In the genomic region with DNA sequence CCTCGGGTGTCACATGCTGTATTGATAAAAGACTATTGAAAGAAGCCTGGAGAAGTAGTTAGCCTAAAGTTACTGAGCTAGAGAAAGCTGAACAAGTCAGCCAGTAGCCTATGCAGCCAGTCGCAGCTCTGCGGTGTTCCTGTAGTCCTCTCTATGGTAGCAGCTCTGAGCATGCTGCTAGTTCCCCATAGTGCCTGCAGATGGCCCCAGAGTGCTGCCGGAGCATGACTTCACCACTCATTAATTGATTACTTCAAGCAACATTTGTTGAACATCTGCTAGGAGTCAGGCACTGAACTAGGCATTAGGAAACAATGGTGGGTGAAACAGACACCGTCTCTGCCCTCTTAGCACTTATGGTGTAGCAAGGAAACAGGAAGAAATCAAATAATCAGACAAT, we compare ENCODE assay signal across 9 cellular contexts.
DNase-seq lines count a peak whose midpoint lies in the region; ATAC-seq and TF ChIP-seq lines count a peak whose summit lies in the region.
"Had no signal": no experiment of that assay in that cellular context is flagged by ENCODE, and none has a peak within 500 bp of the region (broad histone marks: within the 10 kb centered on the region; RNA-seq: fewer than 3 reads in every experiment).

No MANE protein-coding gene starts in this region.

- DNase-seq in activated T-cell treated with anti-CD3 and anti-CD28 coated beads, Interleukin-2, amount 50 U/mL, for 72 hours, result peak; percentile 15 to 32
- DNase-seq in activated T-cell treated with anti-CD3 and anti-CD28 coated beads, Interleukin-2, amount 50 U/mL, for 24 hours, result no peak
- peak; percentile 52 for DNase-seq in SK-N-SH
- DNase-seq in iPS DF 19.7 (ENCODE audit: low read depth, low spot score), result peak; percentile 40
- DNase-seq in NCI-H2196 treated with DMSO at 0.1 percent for 48 hours (lab: John Stamatoyannopoulos, UW; ENCODE audit: unreplicated experiment), result no peak
- no peak for DNase-seq in mesenteric fat pad (ENCODE audit: low spot score)
- DNase-seq: psoas muscle had no signal

- no peaks in the 10 kb centered on the region for H3F3A ChIP-seq in SK-N-SH (replicated peaks; ENCODE audit: insufficient read depth)

- H3K9ac ChIP-seq in SK-N-SH, result no peak overlapping the region

- peak; percentile 91 for TF ChIP-seq RAD21 in SK-N-SH (IDR thresholded peaks at IDR 0.05; ENCODE audit: low read length)

- H3K27me3 ChIP-seq in SK-N-SH (ENCODE audit: insufficient read depth), result no peaks in the 10 kb centered on the region

- H3K4me1 ChIP-seq in SK-N-SH (ENCODE audit: control insufficient read depth in 1 of 2, insufficient read depth in 2 of 2, low read depth in 1 of 2, low read length in 1 of 2), result no peaks in the 10 kb centered on the region
- H3K4me1 ChIP-seq: psoas muscle had no signal

- H3K36me3 ChIP-seq in SK-N-SH (replicated peaks in 1 of 2; ENCODE audit: control insufficient read depth in 1 of 2, insufficient read depth in 2 of 2, low read length in 1 of 2), result no peaks in the 10 kb centered on the region

- H3K36me3 Mint-ChIP-seq in activated T-cell treated with anti-CD3 and anti-CD28 coated beads, Interleukin-2, amount 50 U/mL, for 72 hours (ENCODE audit: insufficient read depth in 2 of 2), result no peaks in the 10 kb centered on the region
- no peaks in the 10 kb centered on the region for H3K36me3 Mint-ChIP-seq in activated T-cell treated with anti-CD3 and anti-CD28 coated beads, Interleukin-2, amount 50 U/mL, for 24 hours (ENCODE audit: low read depth)

- peak; percentile 14; the same call in 1 of the 2 replicates for TF ChIP-seq CTCF in SK-N-SH (IDR thresholded peaks at IDR 0.05)

- WGBS in SK-N-SH (ENCODE audit: low lambda C conversion rate), result 27% methylated on average over 5 of the region's 5 CpGs

- no peak overlapping the region for H3K27ac ChIP-seq in SK-N-SH (ENCODE audit: low read depth in 2 of 2, low read length in 1 of 2)
- H3K27ac ChIP-seq: psoas muscle had no signal

- H3K27ac Mint-ChIP-seq in activated T-cell treated with anti-CD3 and anti-CD28 coated beads, Interleukin-2, amount 50 U/mL, for 72 hours, result no peak overlapping the region
- no peak overlapping the region for H3K27ac Mint-ChIP-seq in activated T-cell treated with anti-CD3 and anti-CD28 coated beads, Interleukin-2, amount 50 U/mL, for 24 hours

- H3K9me3 ChIP-seq in SK-N-SH, result no peaks in the 10 kb centered on the region
- H3K9me3 ChIP-seq: psoas muscle had no signal

- TF ChIP-seq EP300 in SK-N-SH (IDR thresholded peaks at IDR 0.05; ENCODE audit: borderline replicate concordance in 1 of 2, low read depth in 1 of 2, low read length in 1 of 2), result no peak

- no peaks in the 10 kb centered on the region for H3K79me2 ChIP-seq in SK-N-SH (ENCODE audit: insufficient read depth)

- no peak overlapping the region for H3K4me3 Mint-ChIP-seq in activated T-cell treated with anti-CD3 and anti-CD28 coated beads, Interleukin-2, amount 50 U/mL, for 72 hours
- H3K4me3 Mint-ChIP-seq in activated T-cell treated with anti-CD3 and anti-CD28 coated beads, Interleukin-2, amount 50 U/mL, for 24 hours, result no peak overlapping the region

- H2AFZ ChIP-seq in SK-N-SH (ENCODE audit: low read depth), result no peak overlapping the region

- H3K27me3 Mint-ChIP-seq in activated T-cell treated with anti-CD3 and anti-CD28 coated beads, Interleukin-2, amount 50 U/mL, for 72 hours (ENCODE audit: low read depth), result no peaks in the 10 kb centered on the region
- no peaks in the 10 kb centered on the region for H3K27me3 Mint-ChIP-seq in activated T-cell treated with anti-CD3 and anti-CD28 coated beads, Interleukin-2, amount 50 U/mL, for 24 hours

- H3K4me2 ChIP-seq in SK-N-SH, result no peak overlapping the region

- no peaks in the 10 kb centered on the region for H3K4me1 Mint-ChIP-seq in activated T-cell treated with anti-CD3 and anti-CD28 coated beads, Interleukin-2, amount 50 U/mL, for 72 hours (ENCODE audit: low read depth)
- H3K4me1 Mint-ChIP-seq in activated T-cell treated with anti-CD3 and anti-CD28 coated beads, Interleukin-2, amount 50 U/mL, for 24 hours (ENCODE audit: low read depth), result no peaks in the 10 kb centered on the region

- H4K20me1 ChIP-seq in SK-N-SH (ENCODE audit: insufficient read depth), result no peaks in the 10 kb centered on the region

- H3K9me2 ChIP-seq in SK-N-SH, result no peaks in the 10 kb centered on the region

- ATAC-seq in activated T-cell treated with anti-CD3 and anti-CD28 coated beads, Interleukin-2, amount 50 U/mL, for 72 hours (replicated peaks in 1 of 2), result peak in 1 of 2 donors; percentile 33
- ATAC-seq in HG03354 (IDR thresholded peaks at IDR 0.05; ENCODE audit: poor library complexity, severe bottlenecking, unreplicated experiment) (peak; percentile 87), GM19452 (IDR thresholded peaks at IDR 0.05; ENCODE audit: unreplicated experiment) (no peak)

- CTCF ChIA-PET in SK-N-SH (lab: Yijun Ruan, JAX), result interaction anchor here (0.5 to 1.7 kb wide), 23 partner anchors 9 to 1291 kb away, joined by 3 to 17 read pairs (median 3); no protein-coding TSS in a partner anchor

- H3K4me3 ChIP-seq in SK-N-SH (ENCODE audit: low read depth in 2 of 2, low read length in 1 of 2), result peak overlapping the region in 1 of 2 experiments; percentile 58; a peak in 1 of 4 replicates
- H3K4me3 ChIP-seq: psoas muscle had no signal

- POLR2A ChIA-PET in SK-N-SH (lab: Yijun Ruan, JAX), result no interaction called here

- H3K9me3 Mint-ChIP-seq in activated T-cell treated with anti-CD3 and anti-CD28 coated beads, Interleukin-2, amount 50 U/mL, for 72 hours, result peaks cover 0 to 4% of the 10 kb centered on the region in 2 donors
- no peaks in the 10 kb centered on the region for H3K9me3 Mint-ChIP-seq in activated T-cell treated with anti-CD3 and anti-CD28 coated beads, Interleukin-2, amount 50 U/mL, for 24 hours

TF ChIP-seq in SK-N-SH, 30 proteins besides CTCF, POLR2A, EP300 and RAD21:
- TF ChIP-seq, protein P1, sequence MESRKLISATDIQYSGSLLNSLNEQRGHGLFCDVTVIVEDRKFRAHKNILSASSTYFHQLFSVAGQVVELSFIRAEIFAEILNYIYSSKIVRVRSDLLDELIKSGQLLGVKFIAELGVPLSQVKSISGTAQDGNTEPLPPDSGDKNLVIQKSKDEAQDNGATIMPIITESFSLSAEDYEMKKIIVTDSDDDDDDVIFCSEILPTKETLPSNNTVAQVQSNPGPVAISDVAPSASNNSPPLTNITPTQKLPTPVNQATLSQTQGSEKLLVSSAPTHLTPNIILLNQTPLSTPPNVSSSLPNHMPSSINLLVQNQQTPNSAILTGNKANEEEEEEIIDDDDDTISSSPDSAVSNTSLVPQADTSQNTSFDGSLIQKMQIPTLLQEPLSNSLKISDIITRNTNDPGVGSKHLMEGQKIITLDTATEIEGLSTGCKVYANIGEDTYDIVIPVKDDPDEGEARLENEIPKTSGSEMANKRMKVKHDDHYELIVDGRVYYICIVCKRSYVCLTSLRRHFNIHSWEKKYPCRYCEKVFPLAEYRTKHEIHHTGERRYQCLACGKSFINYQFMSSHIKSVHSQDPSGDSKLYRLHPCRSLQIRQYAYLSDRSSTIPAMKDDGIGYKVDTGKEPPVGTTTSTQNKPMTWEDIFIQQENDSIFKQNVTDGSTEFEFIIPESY (IDR thresholded peaks at IDR 0.05; ENCODE audit: borderline replicate concordance, low read depth), result no peak
- TF ChIP-seq GATA2 (CRISPR knock-in tag; IDR thresholded peaks at IDR 0.05), result no peak
- peak; percentile 70; the same call in 1 of the 2 replicates for TF ChIP-seq SMC3 (IDR thresholded peaks at IDR 0.05; ENCODE audit: low read depth, low read length)
- no peak for TF ChIP-seq TCF12 (IDR thresholded peaks at IDR 0.05)
- no peak for TF ChIP-seq FOXM1 (IDR thresholded peaks at IDR 0.05; ENCODE audit: low read depth)
- no peak for TF ChIP-seq RXRA (IDR thresholded peaks at IDR 0.05; ENCODE audit: borderline replicate concordance, low read depth)
TF ChIP-seq in SK-N-SH: peak in this region for 1.

Comparison
In these comparisons a context has a peak if more than half of its experiments do, and no peak if none do; other contexts are left out.
1. DNase-seq: peak in activated T-cell treated with anti-CD3 and anti-CD28 coated beads, Interleukin-2, amount 50 U/mL, for 72 hours (2 of 2), SK-N-SH (single experiment) and iPS DF 19.7 (single experiment); none in activated T-cell treated with anti-CD3 and anti-CD28 coated beads, Interleukin-2, amount 50 U/mL, for 24 hours (single experiment), NCI-H2196 treated with DMSO at 0.1 percent for 48 hours (single experiment) and mesenteric fat pad (single experiment).